In genomic region chr1:41806472-41807155, GRCh38 we compare ENCODE assay signal across 10 cellular contexts.
A peak's percentile ranks its signal among the peaks of the same experiment; 100 is the strongest.
DNase-seq lines count a peak whose midpoint lies in the region; ATAC-seq and TF ChIP-seq lines count a peak whose summit lies in the region.
"Had no signal": no experiment of that assay in that cellular context is flagged by ENCODE, and none has a peak within 500 bp of the region (broad histone marks: within the 10 kb centered on the region; RNA-seq: fewer than 3 reads in every experiment).

No MANE protein-coding gene starts in this region.

- intact Hi-C loops in gastrocnemius medialis (cut with DNase I; ENCODE audit: low total_unique reads) (no loop called here), posterior vena cava (cut with DNase I) (loop anchor here in 1 of 2 donors (10.0 kb wide), 1 partner anchor 718 kb away; no protein-coding TSS in a partner anchor)

- no peaks in the 10 kb centered on the region for H3K9me3 ChIP-seq in BLaER1 treated with 17β-estradiol and CSF1 and Interleukin-3, amounts not matched to agents 10 nM and 100 nM (replicated peaks in 1 of 11)
- no peaks in the 10 kb centered on the region for H3K9me3 ChIP-seq in HEK293 (ENCODE audit: control insufficient read depth, insufficient read depth, low read depth, low read length)
- H3K9me3 ChIP-seq in neuronal stem cell (replicated peaks in 1 of 2; ENCODE audit: control insufficient read depth in 2 of 2, insufficient read depth in 1 of 2, low read depth in 1 of 2, low read length in 2 of 2), result no peaks in the 10 kb centered on the region
- H3K9me3 ChIP-seq in gastrocnemius medialis, result no peaks in the 10 kb centered on the region

- H3K9ac ChIP-seq in BLaER1 treated with 17β-estradiol and CSF1 and Interleukin-3, amounts not matched to agents 10 nM and 100 nM, result no peak overlapping the region
- H3K9ac ChIP-seq in neuronal stem cell (ENCODE audit: low read depth, low read length, poor library complexity), result no peak overlapping the region

- no peak for TF ChIP-seq POLR2A in gastrocnemius medialis (IDR thresholded peaks at IDR 0.05)

- ATAC-seq in gastrocnemius medialis (no peak), HG03175 (IDR thresholded peaks at IDR 0.05; ENCODE audit: unreplicated experiment) (no peak)

- TF ChIP-seq CTCF in HEK293 (tag by site-specific recombination; IDR thresholded peaks at IDR 0.05), result no peak
- no peak for TF ChIP-seq CTCF in gastrocnemius medialis (IDR thresholded peaks at IDR 0.05 in 4 of 5, conservative IDR thresholded peaks at IDR 0.05 in 1 of 5)

- peak overlapping the region in 10 of 11 experiments; percentile 18 to 97 (median 74); a peak in 17 of 22 replicates for H3K27ac ChIP-seq in BLaER1 treated with 17β-estradiol and CSF1 and Interleukin-3, amounts not matched to agents 10 nM and 100 nM
- H3K27ac ChIP-seq in HEK293 (ENCODE audit: extremely low read depth, low read depth, low read length) (no peak overlapping the region), neuronal stem cell (replicated peaks; ENCODE audit: low read length) (no peak overlapping the region), gastrocnemius medialis (peak overlapping the region in 2 of 4 donors; percentile 38 to 52)

- in situ Hi-C loops in gastrocnemius medialis (cut with MboI; ENCODE audit: low sequenced_read_pairs in 4 of 4), result no loop called here

- no CpG with 5 or more reads among the region's 17 CpGs for WGBS in neuronal stem cell (ENCODE audit: extremely low coverage in 2 of 2, insufficient read length in 2 of 2, insufficient replicate concordance in 1 of 2), 2 donors

- H3K36me3 ChIP-seq in BLaER1 treated with 17β-estradiol and CSF1 and Interleukin-3, amounts not matched to agents 10 nM and 100 nM, result no peaks in the 10 kb centered on the region
- H3K36me3 ChIP-seq in HEK293 (ENCODE audit: control insufficient read depth in 2 of 2, insufficient read depth in 1 of 2, low read length in 2 of 2) (no peaks in the 10 kb centered on the region), neuronal stem cell (replicated peaks in 1 of 2; ENCODE audit: control insufficient read depth in 2 of 2, insufficient read depth in 2 of 2, low read length in 2 of 2) (no peaks in the 10 kb centered on the region), gastrocnemius medialis (no peaks in the 10 kb centered on the region)

- peak; percentile 77 for DNase-seq in activated CD8-positive, alpha-beta memory T cell treated with anti-CD3 and anti-CD28 coated beads, Interleukin-2, amount 50 U/mL, for 48 hours
- DNase-seq in neuronal stem cell (ENCODE audit: low spot score) (no peak), NCI-H446 (lab: John Stamatoyannopoulos, UW) (no peak), gastrocnemius medialis (no peak), posterior vena cava (ENCODE audit: low spot score) (no peak)
- DNase-seq: KBM-7, OCI-M1 had no signal

- H3K4me1 ChIP-seq in BLaER1 treated with 17β-estradiol and CSF1 and Interleukin-3, amounts not matched to agents 10 nM and 100 nM, result peaks cover 58 to 94% (median 72%) of the 10 kb centered on the region in 10 experiments
- H3K4me1 ChIP-seq in HEK293 (ENCODE audit: control insufficient read depth, insufficient read depth, low read length) (no peaks in the 10 kb centered on the region), neuronal stem cell (ENCODE audit: control insufficient read depth in 2 of 2, insufficient read depth in 1 of 2, low read depth in 1 of 2, low read length in 2 of 2) (peaks cover 0 to 11% of the 10 kb centered on the region in 2 donors), gastrocnemius medialis (peaks cover 25% of the 10 kb centered on the region in 2 donors)

- CTCF ChIA-PET in HEK293 (lab: Yijun Ruan, JAX), result interaction anchor here (0.6 to 1.0 kb wide), 3 partner anchors 11 to 547 kb away, joined by 3 to 6 read pairs (median 4); no protein-coding TSS in a partner anchor

- peak overlapping the region; percentile 28 for H3K18ac ChIP-seq in neuronal stem cell (ENCODE audit: low read length)

- H4K20me1 ChIP-seq in BLaER1 treated with 17β-estradiol and CSF1 and Interleukin-3, amounts not matched to agents 10 nM and 100 nM, result no peaks in the 10 kb centered on the region

- no peak overlapping the region for H4K8ac ChIP-seq in neuronal stem cell (ENCODE audit: low read depth, low read length)

- POLR2A ChIA-PET in HEK293 (lab: Yijun Ruan, JAX), result no interaction called here

- H2AFZ ChIP-seq in neuronal stem cell (ENCODE audit: low read length), result no peak overlapping the region

- no peak overlapping the region for H3K23ac ChIP-seq in neuronal stem cell (ENCODE audit: low read depth, low read length, poor library complexity)

- no peaks in the 10 kb centered on the region for H3K27me3 ChIP-seq in BLaER1 treated with 17β-estradiol and CSF1 and Interleukin-3, amounts not matched to agents 10 nM and 100 nM
- H3K27me3 ChIP-seq in neuronal stem cell (ENCODE audit: control insufficient read depth in 3 of 3, insufficient read depth in 3 of 3, low read depth in 1 of 3, low read length in 3 of 3), result no peaks in the 10 kb centered on the region
- no peaks in the 10 kb centered on the region for H3K27me3 ChIP-seq in gastrocnemius medialis

- no peak overlapping the region for H3K14ac ChIP-seq in neuronal stem cell (ENCODE audit: low read length)

- H2BK12ac ChIP-seq in neuronal stem cell (ENCODE audit: low read length), result no peak overlapping the region

- no peaks in the 10 kb centered on the region for H3K79me1 ChIP-seq in neuronal stem cell (ENCODE audit: low read depth, low read length)

- H3K4ac ChIP-seq in neuronal stem cell (ENCODE audit: low read length), result no peak overlapping the region

- 0 out of 20 replicates have a peak overlapping the region, but pooled peaks of 1 of the 10 experiments have one; percentile 3 for H3K4me3 ChIP-seq in BLaER1 treated with 17β-estradiol and CSF1 and Interleukin-3, amounts not matched to agents 10 nM and 100 nM
- H3K4me3 ChIP-seq in HEK293 (ENCODE audit: low read depth, low read length) (no peak overlapping the region), neuronal stem cell (ENCODE audit: low read length in 2 of 2) (no peak overlapping the region), gastrocnemius medialis (no peak overlapping the region)

- H4K91ac ChIP-seq in neuronal stem cell (ENCODE audit: low read depth, low read length, poor library complexity), result peak overlapping the region; percentile 14

- H2BK120ac ChIP-seq in neuronal stem cell (ENCODE audit: low read depth, low read length), result no peak overlapping the region

- H2AK5ac ChIP-seq in neuronal stem cell (ENCODE audit: low read depth, low read length), result no peak overlapping the region

- peak overlapping the region; percentile 67 to 95 (median 90) for H3K4me2 ChIP-seq in BLaER1 treated with 17β-estradiol and CSF1 and Interleukin-3, amounts not matched to agents 10 nM and 100 nM
- H3K4me2 ChIP-seq in neuronal stem cell (ENCODE audit: insufficient read depth, low read length, poor library complexity, severe bottlenecking), result no peak overlapping the region

- H2BK15ac ChIP-seq in neuronal stem cell (ENCODE audit: low read length), result no peak overlapping the region

- no peak overlapping the region for H2BK5ac ChIP-seq in neuronal stem cell (ENCODE audit: low read length)

TF ChIP-seq in HEK293, 187 proteins besides CTCF, POLR2A, EP300 and RAD21:
- no peak for TF ChIP-seq ZNF621 (tag by site-specific recombination; IDR thresholded peaks at IDR 0.05)
- TF ChIP-seq ZFHX2 (tag by site-specific recombination; conservative IDR thresholded peaks at IDR 0.05), result peak; percentile 99
- TF ChIP-seq ZNF585B (tag by site-specific recombination; IDR thresholded peaks at IDR 0.05), result no peak
- peak; percentile 26; the same call in 1 of the 2 replicates for TF ChIP-seq ZIC2 (tag by site-specific recombination; IDR thresholded peaks at IDR 0.05)
- TF ChIP-seq EGR2 (tag by site-specific recombination; IDR thresholded peaks at IDR 0.05; ENCODE audit: low read depth), result peak; percentile 98

Comparison
In these comparisons a context has a peak if more than half of its experiments do, and no peak if none do; other contexts are left out.
1. H3K27ac ChIP-seq: peak in BLaER1 treated with 17β-estradiol and CSF1 and Interleukin-3, amounts not matched to agents 10 nM and 100 nM (10 of 11); none in HEK293 (single experiment) and neuronal stem cell (single experiment).